In genomic region chr4:25155957-25156356, GRCh38 we compare ENCODE assay signal across 28 cellular contexts.
"Had no signal": no experiment of that assay in that cellular context is flagged by ENCODE, and none has a peak within 500 bp of the region (broad histone marks: within the 10 kb centered on the region; RNA-seq: fewer than 3 reads in every experiment).

No MANE protein-coding gene starts in this region.

- H3K4me1 ChIP-seq: colonic mucosa had no signal

- H2AFZ ChIP-seq: PC-9 had no signal

- H3K4me2 ChIP-seq: PC-9 had no signal

- DNase-seq: activated CD4-positive, alpha-beta memory T cell treated with anti-CD3 and anti-CD28 coated beads, Interleukin-2, amount 10 ng/mL, durations not matched to agents 7 days and 5 days; activated CD4-positive, alpha-beta T cell treated with anti-CD3 and anti-CD28 coated beads for 36 hours; activated CD4-positive, alpha-beta T cell treated with anti-CD3 and anti-CD28 coated beads, Interleukin-2, amount 50 U/mL, for 1 hour; activated CD4-positive, CD25-positive, alpha-beta regulatory T cell; activated gamma-delta T cell; activated naive CD4-positive, alpha-beta T cell treated with anti-CD3 and anti-CD28 coated beads for 36 hours; activated naive CD8-positive, alpha-beta T cell treated with anti-CD3 and anti-CD28 coated beads for 36 hours; activated T-cell treated with anti-CD3 and anti-CD28 coated beads for 4 hours; activated T-cell treated with anti-CD3 and anti-CD28 coated beads, Interleukin-2, amount 50 U/mL, for 48 hours; anterior cingulate cortex; caudate nucleus; colonic mucosa; dermis blood vessel endothelial cell; NCI-H1105 treated with DMSO at 0.1 percent for 48 hours; NCI-H1436 treated with DMSO at 0.1 percent for 48 hours; NCI-H187 treated with DMSO at 0.1 percent for 48 hours; NCI-H2081 treated with DMSO at 0.1 percent for 48 hours; NCI-H446 treated with DMSO at 0.1 percent for 48 hours; NCI-H524 treated with DMSO at 0.1 percent for 48 hours; NCI-H82; PC-9; SHP77 treated with DMSO at 0.1 percent for 48 hours; T-cell; T-helper 2 cell; T1000 had no signal

- H3K27me3 ChIP-seq: colonic mucosa had no signal

- H3K9me3 ChIP-seq: colonic mucosa had no signal

- H3K4me3 ChIP-seq: colonic mucosa, PC-9, SK-N-MC had no signal

- H3K27ac ChIP-seq: PC-9, SK-N-MC, VCaP had no signal

- ATAC-seq: activated CD4-positive, alpha-beta T cell treated with anti-CD3 and anti-CD28 coated beads for 36 hours; activated T-helper 17 cell treated with anti-CD3 and anti-CD28 coated beads, Interleukin-2, amount 50 U/mL, for 72 hours; T-cell had no signal

- H3K36me3 ChIP-seq: colonic mucosa had no signal
